Comparison of ENCODE assay signal across 17 cellular contexts in genomic region chr11:104556606-104557301, GRCh38.
"Had no signal": no experiment of that assay in that cellular context is flagged by ENCODE, and none has a peak within 500 bp of the region (broad histone marks: within the 10 kb centered on the region; RNA-seq: fewer than 3 reads in every experiment).

No MANE protein-coding gene starts in this region.

- H3K27ac ChIP-seq: lower lobe of right lung, neutrophil, spleen had no signal

- H3K27ac Mint-ChIP-seq: activated CD4-positive, alpha-beta memory T cell treated with anti-CD3 and anti-CD28 coated beads for 36 hours; activated naive CD8-positive, alpha-beta T cell; naive thymus-derived CD4-positive, alpha-beta T cell; T-helper 17 cell; type B pancreatic cell had no signal

- H3K4me1 ChIP-seq: lower lobe of right lung, spleen had no signal

- H3K4me3 Mint-ChIP-seq: activated CD4-positive, alpha-beta memory T cell treated with anti-CD3 and anti-CD28 coated beads for 36 hours; activated naive CD8-positive, alpha-beta T cell; naive thymus-derived CD4-positive, alpha-beta T cell; T-helper 17 cell; type B pancreatic cell had no signal

- H3K36me3 ChIP-seq: lower lobe of right lung, neutrophil, spleen had no signal

- DNase-seq: activated CD4-positive, alpha-beta memory T cell treated with anti-CD3 and anti-CD28 coated beads for 36 hours; activated CD4-positive, CD25-positive, alpha-beta regulatory T cell treated with anti-CD3 and anti-CD28 coated beads, Interleukin-2, amount 50 U/mL, for 72 hours; activated gamma-delta T cell; activated T-cell treated with anti-CD3 and anti-CD28 coated beads, Interleukin-2, amount 50 U/mL, for 48 hours; anterior cingulate cortex; dermis blood vessel endothelial cell; lower lobe of right lung; naive thymus-derived CD4-positive, alpha-beta T cell; posterior cingulate gyrus; right cardiac atrium; spleen; stimulated activated CD4-positive, alpha-beta T cell treated with anti-CD3 and anti-CD28 coated beads, Interleukin-2, amount 100 ng/mL, for 24 hours; stimulated activated naive CD4-positive, alpha-beta T cell treated with Interleukin-2 at 50 U/mL for 16 hours; T-helper 17 cell had no signal

- H3K27me3 Mint-ChIP-seq: type B pancreatic cell had no signal

- ATAC-seq: lower lobe of right lung; naive thymus-derived CD4-positive, alpha-beta T cell; right cardiac atrium; T-helper 17 cell had no signal

- H3K9me3 ChIP-seq: lower lobe of right lung, neutrophil, spleen had no signal

- H3K9me3 Mint-ChIP-seq: activated CD4-positive, alpha-beta memory T cell treated with anti-CD3 and anti-CD28 coated beads for 36 hours; naive thymus-derived CD4-positive, alpha-beta T cell; type B pancreatic cell had no signal

- H3K36me3 Mint-ChIP-seq: activated CD4-positive, alpha-beta memory T cell treated with anti-CD3 and anti-CD28 coated beads for 36 hours; activated naive CD8-positive, alpha-beta T cell; naive thymus-derived CD4-positive, alpha-beta T cell; type B pancreatic cell had no signal

- H3K4me3 ChIP-seq: lower lobe of right lung, spleen had no signal
